Comparison of ENCODE assay signal across 23 cellular contexts in genomic region chr18:22796069-22796468, GRCh38.
"Had no signal": no experiment of that assay in that cellular context is flagged by ENCODE, and none has a peak within 500 bp of the region (broad histone marks: within the 10 kb centered on the region; RNA-seq: fewer than 3 reads in every experiment).

No MANE protein-coding gene starts in this region.

- H3K27ac ChIP-seq: ascending aorta, coronary artery, epithelial cell of prostate, hepatocyte, neutrophil, pancreas, upper lobe of left lung had no signal

- H3K9me3 ChIP-seq: ascending aorta, neutrophil, pancreas, upper lobe of left lung had no signal

- H3K36me3 ChIP-seq: ascending aorta, neutrophil, pancreas, upper lobe of left lung had no signal

- H3K27me3 ChIP-seq: ascending aorta, hepatocyte, neutrophil, pancreas, upper lobe of left lung had no signal

- H3K4me3 Mint-ChIP-seq: activated CD4-positive, alpha-beta memory T cell treated with anti-CD3 and anti-CD28 coated beads for 36 hours; activated naive CD4-positive, alpha-beta T cell treated with anti-CD3 and anti-CD28 coated beads, Interleukin-2, amount 10 ng/mL, durations not matched to agents 7 days and 5 days; activated T-cell treated with anti-CD3 and anti-CD28 coated beads, Interleukin-2, amount 50 U/mL, for 72 hours; immature natural killer cell; nephron had no signal

- FAIRE-seq: frontal cortex, pancreas had no signal

- H3K9me3 Mint-ChIP-seq: activated CD4-positive, alpha-beta memory T cell treated with anti-CD3 and anti-CD28 coated beads for 36 hours; activated naive CD4-positive, alpha-beta T cell treated with anti-CD3 and anti-CD28 coated beads, Interleukin-2, amount 10 ng/mL, durations not matched to agents 7 days and 5 days; activated T-cell treated with anti-CD3 and anti-CD28 coated beads, Interleukin-2, amount 50 U/mL, for 72 hours; immature natural killer cell; nephron had no signal

- H2AFZ ChIP-seq: hepatocyte had no signal

- H3K4me2 ChIP-seq: hepatocyte had no signal

- H3K4me3 ChIP-seq: ascending aorta, coronary artery, hepatocyte, pancreas, upper lobe of left lung had no signal

- H3K4me1 Mint-ChIP-seq: activated naive CD4-positive, alpha-beta T cell treated with anti-CD3 and anti-CD28 coated beads, Interleukin-2, amount 10 ng/mL, durations not matched to agents 7 days and 5 days; immature natural killer cell had no signal

- H3K36me3 Mint-ChIP-seq: activated CD4-positive, alpha-beta memory T cell treated with anti-CD3 and anti-CD28 coated beads for 36 hours; activated naive CD4-positive, alpha-beta T cell treated with anti-CD3 and anti-CD28 coated beads, Interleukin-2, amount 10 ng/mL, durations not matched to agents 7 days and 5 days; immature natural killer cell had no signal

- H3K27ac Mint-ChIP-seq: activated CD4-positive, alpha-beta memory T cell treated with anti-CD3 and anti-CD28 coated beads for 36 hours; activated naive CD4-positive, alpha-beta T cell treated with anti-CD3 and anti-CD28 coated beads, Interleukin-2, amount 10 ng/mL, durations not matched to agents 7 days and 5 days; activated T-cell treated with anti-CD3 and anti-CD28 coated beads, Interleukin-2, amount 50 U/mL, for 72 hours; immature natural killer cell; nephron had no signal

- ATAC-seq: activated T-cell treated with anti-CD3 and anti-CD28 coated beads, Interleukin-2, amount 50 U/mL, for 72 hours; left ventricle myocardium superior; pancreas; right cardiac atrium; stimulated activated naive CD8-positive, alpha-beta T cell treated with anti-CD3 and anti-CD28 coated beads, Interleukin-15, Interleukin-2, amounts not matched to agents 100 U/mL and 50 U/mL, for 24 hours had no signal

- DNase-seq: activated CD4-positive, alpha-beta memory T cell treated with anti-CD3 and anti-CD28 coated beads for 36 hours; activated CD4-positive, alpha-beta T cell treated with anti-CD3 and anti-CD28 coated beads for 48 hours; activated effector memory CD4-positive, alpha-beta T cell treated with anti-CD3 and anti-CD28 coated beads, Interleukin-2, amount 50 U/mL, for 16 hours; activated naive CD4-positive, alpha-beta T cell treated with anti-CD3 and anti-CD28 coated beads, Interleukin-2, amount 10 ng/mL, durations not matched to agents 7 days and 5 days; activated T-cell treated with anti-CD3 and anti-CD28 coated beads, Interleukin-2, amount 50 U/mL, for 72 hours; glutamatergic neuron; immature natural killer cell; left ventricle myocardium superior; pancreas; stimulated activated CD4-positive, alpha-beta T cell treated with anti-CD3 and anti-CD28 coated beads, Interleukin-12 subunit alpha, Interleukin-12 subunit beta, amount 100 ng/mL, for 4 hours; stimulated activated CD4-positive, alpha-beta T cell treated with anti-CD3 and anti-CD28 coated beads, Interleukin-4, amount 100 ng/mL, for 4 hours; stimulated activated naive CD8-positive, alpha-beta T cell treated with anti-CD3 and anti-CD28 coated beads, Interleukin-15, Interleukin-2, amounts not matched to agents 100 U/mL and 50 U/mL, for 24 hours; SW 1271; T-helper 2 cell had no signal

- H3K4me1 ChIP-seq: pancreas had no signal
